In the genomic region with DNA sequence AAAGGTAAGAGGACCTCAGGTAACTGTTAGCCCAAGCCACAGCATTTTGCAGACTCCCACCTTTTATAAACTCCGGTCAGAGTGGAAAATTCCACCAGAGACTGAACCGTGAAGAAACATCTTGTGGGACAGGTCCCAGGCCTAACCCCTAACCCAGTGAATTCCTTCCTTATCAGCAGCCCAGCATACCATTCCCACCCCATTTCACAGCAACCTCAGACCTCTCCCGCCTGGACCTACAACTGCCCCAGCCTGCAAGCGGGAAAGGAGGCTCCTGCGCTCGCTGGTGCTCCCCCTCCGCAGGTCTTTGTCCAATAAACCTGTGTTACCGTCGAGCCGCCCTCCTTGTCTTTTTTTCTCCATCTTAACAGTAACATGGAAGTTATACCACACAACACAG, we compare ENCODE assay signal across 1 cellular context.
TF ChIP-seq lines count a peak whose summit lies in the region.

No MANE protein-coding gene starts in this region.

TF ChIP-seq in GM23338, 12 proteins besides CTCF, POLR2A, EP300 and RAD21 (continued from another document):
- TF ChIP-seq, protein P1, sequence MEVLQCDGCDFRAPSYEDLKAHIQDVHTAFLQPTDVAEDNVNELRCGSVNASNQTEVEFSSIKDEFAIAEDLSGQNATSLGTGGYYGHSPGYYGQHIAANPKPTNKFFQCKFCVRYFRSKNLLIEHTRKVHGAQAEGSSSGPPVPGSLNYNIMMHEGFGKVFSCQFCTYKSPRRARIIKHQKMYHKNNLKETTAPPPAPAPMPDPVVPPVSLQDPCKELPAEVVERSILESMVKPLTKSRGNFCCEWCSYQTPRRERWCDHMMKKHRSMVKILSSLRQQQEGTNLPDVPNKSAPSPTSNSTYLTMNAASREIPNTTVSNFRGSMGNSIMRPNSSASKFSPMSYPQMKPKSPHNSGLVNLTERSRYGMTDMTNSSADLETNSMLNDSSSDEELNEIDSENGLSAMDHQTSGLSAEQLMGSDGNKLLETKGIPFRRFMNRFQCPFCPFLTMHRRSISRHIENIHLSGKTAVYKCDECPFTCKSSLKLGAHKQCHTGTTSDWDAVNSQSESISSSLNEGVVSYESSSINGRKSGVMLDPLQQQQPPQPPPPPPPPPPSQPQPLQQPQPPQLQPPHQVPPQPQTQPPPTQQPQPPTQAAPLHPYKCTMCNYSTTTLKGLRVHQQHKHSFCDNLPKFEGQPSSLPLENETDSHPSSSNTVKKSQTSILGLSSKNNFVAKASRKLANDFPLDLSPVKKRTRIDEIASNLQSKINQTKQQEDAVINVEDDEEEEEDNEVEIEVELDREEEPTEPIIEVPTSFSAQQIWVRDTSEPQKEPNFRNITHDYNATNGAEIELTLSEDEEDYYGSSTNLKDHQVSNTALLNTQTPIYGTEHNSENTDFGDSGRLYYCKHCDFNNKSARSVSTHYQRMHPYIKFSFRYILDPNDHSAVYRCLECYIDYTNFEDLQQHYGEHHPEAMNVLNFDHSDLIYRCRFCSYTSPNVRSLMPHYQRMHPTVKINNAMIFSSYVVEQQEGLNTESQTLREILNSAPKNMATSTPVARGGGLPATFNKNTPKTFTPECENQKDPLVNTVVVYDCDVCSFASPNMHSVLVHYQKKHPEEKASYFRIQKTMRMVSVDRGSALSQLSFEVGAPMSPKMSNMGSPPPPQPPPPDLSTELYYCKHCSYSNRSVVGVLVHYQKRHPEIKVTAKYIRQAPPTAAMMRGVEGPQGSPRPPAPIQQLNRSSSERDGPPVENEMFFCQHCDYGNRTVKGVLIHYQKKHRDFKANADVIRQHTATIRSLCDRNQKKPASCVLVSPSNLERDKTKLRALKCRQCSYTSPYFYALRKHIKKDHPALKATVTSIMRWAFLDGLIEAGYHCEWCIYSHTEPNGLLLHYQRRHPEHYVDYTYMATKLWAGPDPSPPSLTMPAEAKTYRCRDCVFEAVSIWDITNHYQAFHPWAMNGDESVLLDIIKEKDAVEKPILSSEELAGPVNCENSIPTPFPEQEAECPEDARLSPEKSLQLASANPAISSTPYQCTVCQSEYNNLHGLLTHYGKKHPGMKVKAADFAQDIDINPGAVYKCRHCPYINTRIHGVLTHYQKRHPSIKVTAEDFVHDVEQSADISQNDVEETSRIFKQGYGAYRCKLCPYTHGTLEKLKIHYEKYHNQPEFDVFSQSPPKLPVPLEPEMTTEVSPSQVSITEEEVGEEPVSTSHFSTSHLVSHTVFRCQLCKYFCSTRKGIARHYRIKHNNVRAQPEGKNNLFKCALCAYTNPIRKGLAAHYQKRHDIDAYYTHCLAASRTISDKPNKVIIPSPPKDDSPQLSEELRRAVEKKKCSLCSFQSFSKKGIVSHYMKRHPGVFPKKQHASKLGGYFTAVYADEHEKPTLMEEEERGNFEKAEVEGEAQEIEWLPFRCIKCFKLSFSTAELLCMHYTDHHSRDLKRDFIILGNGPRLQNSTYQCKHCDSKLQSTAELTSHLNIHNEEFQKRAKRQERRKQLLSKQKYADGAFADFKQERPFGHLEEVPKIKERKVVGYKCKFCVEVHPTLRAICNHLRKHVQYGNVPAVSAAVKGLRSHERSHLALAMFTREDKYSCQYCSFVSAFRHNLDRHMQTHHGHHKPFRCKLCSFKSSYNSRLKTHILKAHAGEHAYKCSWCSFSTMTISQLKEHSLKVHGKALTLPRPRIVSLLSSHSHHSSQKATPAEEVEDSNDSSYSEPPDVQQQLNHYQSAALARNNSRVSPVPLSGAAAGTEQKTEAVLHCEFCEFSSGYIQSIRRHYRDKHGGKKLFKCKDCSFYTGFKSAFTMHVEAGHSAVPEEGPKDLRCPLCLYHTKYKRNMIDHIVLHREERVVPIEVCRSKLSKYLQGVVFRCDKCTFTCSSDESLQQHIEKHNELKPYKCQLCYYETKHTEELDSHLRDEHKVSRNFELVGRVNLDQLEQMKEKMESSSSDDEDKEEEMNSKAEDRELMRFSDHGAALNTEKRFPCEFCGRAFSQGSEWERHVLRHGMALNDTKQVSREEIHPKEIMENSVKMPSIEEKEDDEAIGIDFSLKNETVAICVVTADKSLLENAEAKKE (CRISPR knock-in tag; IDR thresholded peaks at IDR 0.05) = no peak
- TF ChIP-seq CREB1 (CRISPR knock-in tag; IDR thresholded peaks at IDR 0.05; ENCODE audit: low read depth) (no peak), STAT1 (IDR thresholded peaks at IDR 0.05; ENCODE audit: unreplicated experiment) (no peak), EZH2phosphoT487 (IDR thresholded peaks at IDR 0.05; ENCODE audit: unreplicated experiment) (no peak), JUNB (IDR thresholded peaks at IDR 0.05; ENCODE audit: unreplicated experiment) (no peak), ZNF114 (CRISPR knock-in tag; IDR thresholded peaks at IDR 0.05) (no peak), POLR2AphosphoS5 (IDR thresholded peaks at IDR 0.05; ENCODE audit: low read depth) (no peak), ZNF331 (CRISPR knock-in tag; IDR thresholded peaks at IDR 0.05; ENCODE audit: low read depth) (no peak)
- TF ChIP-seq, protein P2, sequence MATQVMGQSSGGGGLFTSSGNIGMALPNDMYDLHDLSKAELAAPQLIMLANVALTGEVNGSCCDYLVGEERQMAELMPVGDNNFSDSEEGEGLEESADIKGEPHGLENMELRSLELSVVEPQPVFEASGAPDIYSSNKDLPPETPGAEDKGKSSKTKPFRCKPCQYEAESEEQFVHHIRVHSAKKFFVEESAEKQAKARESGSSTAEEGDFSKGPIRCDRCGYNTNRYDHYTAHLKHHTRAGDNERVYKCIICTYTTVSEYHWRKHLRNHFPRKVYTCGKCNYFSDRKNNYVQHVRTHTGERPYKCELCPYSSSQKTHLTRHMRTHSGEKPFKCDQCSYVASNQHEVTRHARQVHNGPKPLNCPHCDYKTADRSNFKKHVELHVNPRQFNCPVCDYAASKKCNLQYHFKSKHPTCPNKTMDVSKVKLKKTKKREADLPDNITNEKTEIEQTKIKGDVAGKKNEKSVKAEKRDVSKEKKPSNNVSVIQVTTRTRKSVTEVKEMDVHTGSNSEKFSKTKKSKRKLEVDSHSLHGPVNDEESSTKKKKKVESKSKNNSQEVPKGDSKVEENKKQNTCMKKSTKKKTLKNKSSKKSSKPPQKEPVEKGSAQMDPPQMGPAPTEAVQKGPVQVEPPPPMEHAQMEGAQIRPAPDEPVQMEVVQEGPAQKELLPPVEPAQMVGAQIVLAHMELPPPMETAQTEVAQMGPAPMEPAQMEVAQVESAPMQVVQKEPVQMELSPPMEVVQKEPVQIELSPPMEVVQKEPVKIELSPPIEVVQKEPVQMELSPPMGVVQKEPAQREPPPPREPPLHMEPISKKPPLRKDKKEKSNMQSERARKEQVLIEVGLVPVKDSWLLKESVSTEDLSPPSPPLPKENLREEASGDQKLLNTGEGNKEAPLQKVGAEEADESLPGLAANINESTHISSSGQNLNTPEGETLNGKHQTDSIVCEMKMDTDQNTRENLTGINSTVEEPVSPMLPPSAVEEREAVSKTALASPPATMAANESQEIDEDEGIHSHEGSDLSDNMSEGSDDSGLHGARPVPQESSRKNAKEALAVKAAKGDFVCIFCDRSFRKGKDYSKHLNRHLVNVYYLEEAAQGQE (IDR thresholded peaks at IDR 0.05; ENCODE audit: unreplicated experiment) = no peak
